Comparison of ENCODE assay signal across 8 cellular contexts in genomic region chr2:39120771-39121522, GRCh38. TPM values are rescaled to one million over a fixed set of nuclear protein-coding genes. Genes with fewer than 3 reads are reported as not detected.
A peak's percentile ranks its signal among the peaks of the same experiment; 100 is the strongest.
DNase-seq lines count a peak whose midpoint lies in the region; ATAC-seq and TF ChIP-seq lines count a peak whose summit lies in the region.

Gene SOS1 (minus strand): TSS chr2:39121051. CDS start chr2:39120422, 629 bp downstream.

- peaks cover 57% of the 10 kb centered on the region for H3F3A ChIP-seq in neural progenitor cell (ENCODE audit: low read depth)

- H3K4me3 Mint-ChIP-seq in neural progenitor cell = peak within 1 kb of the TSS; percentile 96

- H3K9ac ChIP-seq in neural progenitor cell = peak within 1 kb of the TSS; percentile 78

- ATAC-seq in foreskin keratinocyte = peak; percentile 74

- TF ChIP-seq CTCF in HFF-Myc (IDR thresholded peaks at IDR 0.05; ENCODE audit: low read depth, low read length, missing control alignments) (no peak), foreskin keratinocyte (conservative IDR thresholded peaks at IDR 0.05) (no peak), neural progenitor cell (IDR thresholded peaks at IDR 0.05) (no peak)

- DNase-seq in GM04503 (ENCODE audit: low read depth) = peak; percentile 64
- peak; percentile 83 for DNase-seq in HFF-Myc (ENCODE audit: extremely low read depth, low read depth)
- DNase-seq in MV-4-11 (lab: John Stamatoyannopoulos, UW) = peak; percentile 85
- peak; percentile 90 to 96 for DNase-seq in SJSA1 (ENCODE audit: low read depth in 1 of 2, low spot score in 2 of 2)
- peak; percentile 73 to 87 (median 83) for DNase-seq in activated naive CD4-positive, alpha-beta T cell (lab: John Stamatoyannopoulos, UW)
- peak; percentile 82 to 92 for DNase-seq in foreskin keratinocyte
- peak; percentile 97 for DNase-seq in neural progenitor cell (ENCODE audit: low spot score)
- DNase-seq in stromal cell of bone marrow (ENCODE audit: low read depth) = peak; percentile 90

- H3K4me1 ChIP-seq in SJSA1 (replicated peaks) (peaks cover 28% of the 10 kb centered on the region), foreskin keratinocyte (peaks cover 6% of the 10 kb centered on the region), neural progenitor cell (peaks cover 34% of the 10 kb centered on the region)

- H3K36me3 Mint-ChIP-seq in neural progenitor cell = peaks cover 9% of the 10 kb centered on the region

- H3K27me3 ChIP-seq in SJSA1 (replicated peaks) = no peaks in the 10 kb centered on the region
- no peaks in the 10 kb centered on the region for H3K27me3 ChIP-seq in foreskin keratinocyte
- H3K27me3 ChIP-seq in neural progenitor cell = no peaks in the 10 kb centered on the region

- peak within 1 kb of the TSS; percentile 14 for H2AFZ ChIP-seq in neural progenitor cell (replicated peaks)

- peaks cover 45% of the 10 kb centered on the region for H3K4me1 Mint-ChIP-seq in neural progenitor cell

- H3K27ac ChIP-seq in SJSA1 (peak within 1 kb of the TSS; percentile 56), foreskin keratinocyte (peak within 1 kb of the TSS; percentile 90), neural progenitor cell (peak within 1 kb of the TSS; percentile 97)

- no peaks in the 10 kb centered on the region for H3K9me3 Mint-ChIP-seq in neural progenitor cell

- H3K79me2 ChIP-seq in neural progenitor cell (ENCODE audit: low read depth) = peaks cover 64% of the 10 kb centered on the region

- H3K27me3 Mint-ChIP-seq in neural progenitor cell (ENCODE audit: insufficient read depth, low read depth) = no peaks in the 10 kb centered on the region

- peak within 1 kb of the TSS; percentile 97 for H3K4me2 ChIP-seq in neural progenitor cell

- H3K9me3 ChIP-seq in SJSA1 (replicated peaks) (no peaks in the 10 kb centered on the region), neural progenitor cell (ENCODE audit: low read depth) (no peaks in the 10 kb centered on the region)

- H3K4me3 ChIP-seq in HFF-Myc (replicated peaks; ENCODE audit: low read depth, low read length) (peak within 1 kb of the TSS; percentile 76), SJSA1 (peak within 1 kb of the TSS; percentile 84), neural progenitor cell (peak within 1 kb of the TSS; percentile 86)

- H3K27ac Mint-ChIP-seq in neural progenitor cell = peak within 1 kb of the TSS; percentile 98

- peaks cover 37% of the 10 kb centered on the region for H4K20me1 ChIP-seq in neural progenitor cell (ENCODE audit: low read depth)

- H3K36me3 ChIP-seq in SJSA1 = peaks cover 8% of the 10 kb centered on the region; the same call in 1 of the 2 replicates
- no peaks in the 10 kb centered on the region for H3K36me3 ChIP-seq in neural progenitor cell

RNA-seq across cellular contexts. Expression of gene SOS1, which starts in this region (rescaled TPM):
- 4.7 and 16.2 TPM in 2 replicates for total RNA-seq in SJSA1 (2014; rRNA removed; shearing (Covaris generic))
- total RNA-seq in foreskin keratinocyte (18.4 and 21.1 TPM in 2 replicates), neural progenitor cell (ENCODE audit: low replicate concordance) (26.6 and 28.5 TPM in 2 replicates)
- 2.9 and 3.3 TPM in 2 replicates for polyA plus RNA-seq in foreskin keratinocyte

Comparison
In these comparisons a context has a peak if more than half of its experiments do, and no peak if none do; other contexts are left out.
1. Peak in every context shown above with its lines: DNase-seq, ATAC-seq, H3K4me3 ChIP-seq and H3K27ac ChIP-seq.